9 cellular contexts compared by ENCODE assay signal in the genomic region with DNA sequence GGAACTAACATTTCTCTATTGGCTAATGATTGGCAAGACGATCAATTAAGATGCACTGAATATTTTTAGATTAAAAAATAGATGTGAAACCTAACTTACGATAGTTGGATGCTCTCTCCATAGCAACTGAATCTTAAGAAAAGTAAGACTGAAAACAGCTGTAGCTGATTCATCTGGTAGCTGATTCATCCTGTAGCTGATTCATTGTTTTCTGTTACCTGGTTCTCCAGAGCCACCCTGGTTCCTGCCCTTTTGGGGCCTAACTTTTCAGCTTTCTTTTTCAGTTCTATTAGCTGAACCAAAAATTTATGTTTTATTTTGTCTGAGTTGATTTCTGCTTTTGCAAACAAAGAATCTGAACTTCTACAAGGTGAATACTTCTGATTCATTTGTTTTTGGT. TPM values are rescaled to one million over a fixed set of nuclear protein-coding genes. Genes with fewer than 3 reads are reported as not detected.
DNase-seq lines count a peak whose midpoint lies in the region; ATAC-seq, FAIRE-seq and TF ChIP-seq lines count a peak whose summit lies in the region.
"Had no signal": no experiment of that assay in that cellular context is flagged by ENCODE, and none has a peak within 500 bp of the region (broad histone marks: within the 10 kb centered on the region; RNA-seq: fewer than 3 reads in every experiment).

No MANE protein-coding gene starts in this region.

- H3K36me3 ChIP-seq in endothelial cell of umbilical vein (ENCODE audit: control insufficient read depth in 2 of 2, extremely low read depth in 1 of 2, insufficient read depth in 2 of 2, low read length in 2 of 2) (no peaks in the 10 kb centered on the region), testis (ENCODE audit: low read depth, missing control alignments) (no peaks in the 10 kb centered on the region)

- no peak for TF ChIP-seq CTCF in endothelial cell of umbilical vein (IDR thresholded peaks at IDR 0.05; ENCODE audit: extremely low read depth in 1 of 2, insufficient read depth in 1 of 2, low read depth in 1 of 2, low read length in 2 of 2)
- no peak for TF ChIP-seq CTCF in testis (IDR thresholded peaks at IDR 0.05)

- FAIRE-seq in endothelial cell of umbilical vein (lab: Jason Lieb, UNC) = peak; percentile 81

- no peak overlapping the region for H3K4me2 ChIP-seq in endothelial cell of umbilical vein (ENCODE audit: insufficient read depth, low read length)

- H3K9me3 ChIP-seq in endothelial cell of umbilical vein (replicated peaks; ENCODE audit: control insufficient read depth, insufficient read depth, low read length) = no peaks in the 10 kb centered on the region
- H3K9me3 ChIP-seq in testis = no peaks in the 10 kb centered on the region

- H3K27ac ChIP-seq in endothelial cell of umbilical vein (ENCODE audit: insufficient read depth, low read depth, low read length) (no peak overlapping the region), testis (no peak overlapping the region)

- no peak overlapping the region for H3K9ac ChIP-seq in endothelial cell of umbilical vein (replicated peaks; ENCODE audit: extremely low read depth, insufficient read depth, low read length)

- no peaks in the 10 kb centered on the region for H3K79me2 ChIP-seq in endothelial cell of umbilical vein (ENCODE audit: control insufficient read depth, insufficient read depth, low read length)

- no peaks in the 10 kb centered on the region for H3K9me1 ChIP-seq in endothelial cell of umbilical vein (replicated peaks; ENCODE audit: control insufficient read depth, extremely low read depth, insufficient read depth, low read length)

- ATAC-seq in GM19043 (IDR thresholded peaks at IDR 0.05; ENCODE audit: low read depth, unreplicated experiment) (peak; percentile 66), HG03442 (IDR thresholded peaks at IDR 0.05; ENCODE audit: unreplicated experiment) (peak; percentile 67)
- ATAC-seq: Panc1 had no signal

- CTCF ChIA-PET in endothelial cell of umbilical vein (lab: Charles Lee) (interaction anchor here (0.7 to 6.2 kb wide), 8 partner anchors 22 to 313 kb away, joined by 3 to 118 read pairs (median 4); a partner anchor contains a TSS), HEK293T (lab: Yijun Ruan, JAX) (interaction anchor here (1.0 to 1.5 kb wide), 3 partner anchors 23 to 313 kb away, joined by 3 to 6 read pairs (median 4); a partner anchor contains a TSS)

- H3K4me1 ChIP-seq in endothelial cell of umbilical vein (ENCODE audit: control insufficient read depth, extremely low read depth, insufficient read depth, low read length) = peaks cover 6% of the 10 kb centered on the region
- no peaks in the 10 kb centered on the region for H3K4me1 ChIP-seq in testis

- TF ChIP-seq POLR2A in endothelial cell of umbilical vein (IDR thresholded peaks at IDR 0.05; ENCODE audit: low read depth, low read length) = no peak
- TF ChIP-seq POLR2A in testis (IDR thresholded peaks at IDR 0.05) = no peak

- dilution Hi-C loops in endothelial cell of umbilical vein (cut with MboI; ENCODE audit: extremely low pct_ligation_motif_present, low sequenced_read_pairs) = no loop called here

- H2AFZ ChIP-seq in endothelial cell of umbilical vein (ENCODE audit: low read depth, low read length) = no peak overlapping the region

- H3K27me3 ChIP-seq in endothelial cell of umbilical vein (ENCODE audit: control insufficient read depth in 2 of 2, insufficient read depth in 2 of 2, low read length in 2 of 2) (peaks cover 3 to 21% of the 10 kb centered on the region in 2 experiments), testis (no peaks in the 10 kb centered on the region)

- no peak overlapping the region for H3K4me3 ChIP-seq in endothelial cell of umbilical vein (replicated peaks in 1 of 3; ENCODE audit: insufficient read depth in 1 of 3, low read depth in 1 of 3, low read length in 3 of 3)
- H3K4me3 ChIP-seq in testis = no peak overlapping the region

- no TSS peak for BruUV-seq in endothelial cell of umbilical vein (replicated peaks; lab: Mats Ljungman, UMichigan)

- no peaks in the 10 kb centered on the region for H4K20me1 ChIP-seq in endothelial cell of umbilical vein (replicated peaks; ENCODE audit: control insufficient read depth, extremely low read depth, insufficient read depth, low read length)

- intact Hi-C loops in endothelial cell of umbilical vein (cut with micrococcal nuclease) (loop anchor here (5.0 to 10.0 kb wide), 2 partner anchors 52 to 260 kb away; no protein-coding TSS in a partner anchor), testis (cut with DNase I; ENCODE audit: low total_unique reads) (no loop called here)

- DNase-seq in EH (ENCODE audit: low read depth) (peak; percentile 27), endothelial cell of umbilical vein (ENCODE audit: low read depth, low spot score) (peak; percentile 26), HEK293T (ENCODE audit: extremely low spot score) (no peak), SKM-1 (lab: John Stamatoyannopoulos, UW; ENCODE audit: unreplicated experiment) (no peak), testis (no peak), NCI-H1048 (lab: John Stamatoyannopoulos, UW) (no peak)

- 45 to 63% methylated on average over 2 of the region's 2 CpGs for WGBS in testis, 2 donors

- POLR2A ChIA-PET in endothelial cell of umbilical vein (lab: Charles Lee) = no interaction called here
- POLR2A ChIA-PET in HEK293T (lab: Yijun Ruan, JAX) = no interaction called here

TF ChIP-seq in endothelial cell of umbilical vein, 7 proteins besides CTCF, POLR2A, EP300 and RAD21 (continues in another document):
- no peak for TF ChIP-seq EZH2 (IDR thresholded peaks at IDR 0.05; ENCODE audit: borderline replicate concordance, low read depth, low read length, severe bottlenecking)
- TF ChIP-seq JUN (IDR thresholded peaks at IDR 0.05; ENCODE audit: borderline replicate concordance, insufficient read depth, insufficient read length, low read depth) = peak; percentile 64
- no peak for TF ChIP-seq POLR2AphosphoS5 (IDR thresholded peaks at IDR 0.05; ENCODE audit: insufficient read depth, low read depth, low read length)
- TF ChIP-seq, protein P1, sequence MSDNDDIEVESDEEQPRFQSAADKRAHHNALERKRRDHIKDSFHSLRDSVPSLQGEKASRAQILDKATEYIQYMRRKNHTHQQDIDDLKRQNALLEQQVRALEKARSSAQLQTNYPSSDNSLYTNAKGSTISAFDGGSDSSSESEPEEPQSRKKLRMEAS (IDR thresholded peaks at IDR 0.05; ENCODE audit: insufficient read depth, insufficient read length) = no peak
- TF ChIP-seq MYC (IDR thresholded peaks at IDR 0.05; ENCODE audit: low read depth, low read length) = no peak
- peak; percentile 97 for TF ChIP-seq FOS (IDR thresholded peaks at IDR 0.05; ENCODE audit: borderline replicate concordance, insufficient read depth, low read length)

TF ChIP-seq in HEK293T, 16 proteins besides CTCF, POLR2A, EP300 and RAD21 (continues in another document):
- TF ChIP-seq, protein P2, sequence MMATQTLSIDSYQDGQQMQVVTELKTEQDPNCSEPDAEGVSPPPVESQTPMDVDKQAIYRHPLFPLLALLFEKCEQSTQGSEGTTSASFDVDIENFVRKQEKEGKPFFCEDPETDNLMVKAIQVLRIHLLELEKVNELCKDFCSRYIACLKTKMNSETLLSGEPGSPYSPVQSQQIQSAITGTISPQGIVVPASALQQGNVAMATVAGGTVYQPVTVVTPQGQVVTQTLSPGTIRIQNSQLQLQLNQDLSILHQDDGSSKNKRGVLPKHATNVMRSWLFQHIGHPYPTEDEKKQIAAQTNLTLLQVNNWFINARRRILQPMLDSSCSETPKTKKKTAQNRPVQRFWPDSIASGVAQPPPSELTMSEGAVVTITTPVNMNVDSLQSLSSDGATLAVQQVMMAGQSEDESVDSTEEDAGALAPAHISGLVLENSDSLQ (IDR thresholded peaks at IDR 0.05) = no peak
- TF ChIP-seq SUZ12 (IDR thresholded peaks at IDR 0.05) (no peak), BHLHE40 (IDR thresholded peaks at IDR 0.05; ENCODE audit: borderline replicate concordance) (no peak), ZNF384 (IDR thresholded peaks at IDR 0.05) (no peak), ARNT (IDR thresholded peaks at IDR 0.05) (no peak), SP1 (IDR thresholded peaks at IDR 0.05) (no peak), LEF1 (IDR thresholded peaks at IDR 0.05; ENCODE audit: borderline replicate concordance) (no peak)

RNA-seq across cellular contexts. Expression of a gene that starts 22.7 kb away (rescaled TPM):
- 26.3 and 27.6 TPM in 2 replicates for total RNA-seq in endothelial cell of umbilical vein
- 18.1 and 22.0 TPM in 2 replicates for polyA plus RNA-seq in endothelial cell of umbilical vein
- 28.4 and 29.2 TPM in 2 replicates for polyA plus RNA-seq in endothelial cell of umbilical vein (2011; cell fraction: cytosol; rRNA removed)
- polyA plus RNA-seq in endothelial cell of umbilical vein (2011; cell fraction: nucleus; rRNA removed) = 10.2 and 11.0 TPM in 2 replicates
- 47.9 and 52.8 TPM in 2 replicates for polyA plus RNA-seq in endothelial cell of umbilical vein (2012)
- 13.4 and 15.0 TPM in 2 replicates for polyA minus RNA-seq in endothelial cell of umbilical vein
- polyA minus RNA-seq in endothelial cell of umbilical vein (2011; cell fraction: cytosol; rRNA and poly(A)+ RNA removed) = 17.0 TPM
- polyA minus RNA-seq in endothelial cell of umbilical vein (2011; cell fraction: nucleus; rRNA and poly(A)+ RNA removed) = 1.5 and 1.7 TPM in 2 replicates
- 10 to 100 TPM; 21.7 to 27.6 TPM for total RNA-seq in testis
- polyA plus RNA-seq in testis (ENCODE audit: insufficient read depth, low read depth, low replicate concordance) = 15.7 TPM

RNA-seq across cellular contexts. Expression of a gene that starts 38.7 kb away (rescaled TPM):
- total RNA-seq in endothelial cell of umbilical vein (23.6 and 34.8 TPM in 2 replicates), testis (10 to 100 TPM; 27.7 to 45.2 TPM)
- polyA plus RNA-seq in endothelial cell of umbilical vein (9.0 and 10.8 TPM in 2 replicates), testis (ENCODE audit: insufficient read depth, low read depth, low replicate concordance) (31.7 TPM)
- polyA plus RNA-seq in endothelial cell of umbilical vein (2011; cell fraction: cytosol; rRNA removed) = 8.9 and 9.1 TPM in 2 replicates
- 17.6 and 18.4 TPM in 2 replicates for polyA plus RNA-seq in endothelial cell of umbilical vein (2011; cell fraction: nucleus; rRNA removed)
- polyA plus RNA-seq in endothelial cell of umbilical vein (2012) = 17.8 and 19.3 TPM in 2 replicates
- 33.5 and 36.4 TPM in 2 replicates for polyA minus RNA-seq in endothelial cell of umbilical vein
- 15.7 TPM for polyA minus RNA-seq in endothelial cell of umbilical vein (2011; cell fraction: cytosol; rRNA and poly(A)+ RNA removed)
- polyA minus RNA-seq in endothelial cell of umbilical vein (2011; cell fraction: nucleus; rRNA and poly(A)+ RNA removed) = 44.0 and 54.7 TPM in 2 replicates

RNA-seq across cellular contexts. Expression of a gene that starts 52.8 kb away (rescaled TPM):
- total RNA-seq in endothelial cell of umbilical vein (not detected in 2 replicates), testis (10 to 100 TPM; 11.3 to 13.2 TPM)
- polyA plus RNA-seq in endothelial cell of umbilical vein (not detected in 2 replicates), testis (ENCODE audit: insufficient read depth, low read depth, low replicate concordance) (4.5 TPM)
- not detected in 2 replicates for polyA plus RNA-seq in endothelial cell of umbilical vein (2011; cell fraction: cytosol; rRNA removed)
- polyA plus RNA-seq in endothelial cell of umbilical vein (2011; cell fraction: nucleus; rRNA removed) = not detected in 2 replicates
- polyA plus RNA-seq in endothelial cell of umbilical vein (2012) = not detected in 2 replicates
- polyA minus RNA-seq in endothelial cell of umbilical vein = not detected in 2 replicates
- not detected for polyA minus RNA-seq in endothelial cell of umbilical vein (2011; cell fraction: cytosol; rRNA and poly(A)+ RNA removed)
- polyA minus RNA-seq in endothelial cell of umbilical vein (2011; cell fraction: nucleus; rRNA and poly(A)+ RNA removed) = not detected in 2 replicates

Comparison
In these comparisons a context has a peak if more than half of its experiments do, and no peak if none do; other contexts are left out.
1. DNase-seq: peak in EH (single experiment) and endothelial cell of umbilical vein (single experiment); none in HEK293T (single experiment), SKM-1 (single experiment), testis (single experiment) and NCI-H1048 (single experiment).
2. RNA of a gene that starts 52.8 kb away (total RNA-seq): 11.3 to 13.2 TPM in testis; not detected in endothelial cell of umbilical vein; every median in the first group is over 10 times any median in the second.